11 cellular contexts compared by ENCODE assay signal in genomic region chr19:35719402-35720162, GRCh38. TPM values are rescaled to one million over a fixed set of nuclear protein-coding genes. Genes with fewer than 3 reads are reported as not detected.
A peak's percentile ranks its signal among the peaks of the same experiment; 100 is the strongest.
DNase-seq lines count a peak whose midpoint lies in the region; ATAC-seq, FAIRE-seq and TF ChIP-seq lines count a peak whose summit lies in the region.
"Had no signal": no experiment of that assay in that cellular context is flagged by ENCODE, and none has a peak within 500 bp of the region (broad histone marks: within the 10 kb centered on the region; RNA-seq: fewer than 3 reads in every experiment).

No MANE protein-coding gene starts in this region.

- peak; percentile 27 for TF ChIP-seq POLR2A in right lobe of liver (IDR thresholded peaks at IDR 0.05)

- H3K27ac ChIP-seq in astrocyte (ENCODE audit: low read depth, low read length): no peak overlapping the region
- peak overlapping the region in 1 of 3 donors; percentile 91 for H3K27ac ChIP-seq in right lobe of liver

- H3K36me3 ChIP-seq in astrocyte (ENCODE audit: insufficient read depth, low read length) (peaks cover 4% of the 10 kb centered on the region), right lobe of liver (peaks cover 0 to 33% (median 18%) of the 10 kb centered on the region in 4 donors)

- intact Hi-C loops in right lobe of liver (cut with DNase I): no loop called here

- H2AFZ ChIP-seq in astrocyte (ENCODE audit: low read depth, low read length): no peak overlapping the region

- H3K4me1 Mint-ChIP-seq in stimulated activated naive CD8-positive, alpha-beta T cell treated with anti-CD3 and anti-CD28 coated beads, Interleukin-15, Interleukin-2, amounts not matched to agents 100 ng/mL and 50 ng/mL, for 24 hours (ENCODE audit: low read depth): peaks cover 35% of the 10 kb centered on the region
- H3K4me1 Mint-ChIP-seq in astrocyte (ENCODE audit: low read depth, unreplicated experiment): peaks cover 6% of the 10 kb centered on the region

- H3K4me2 ChIP-seq in astrocyte (ENCODE audit: low read length): peak overlapping the region; percentile 97

- peaks cover 41% of the 10 kb centered on the region for H3K79me2 ChIP-seq in astrocyte (ENCODE audit: insufficient read depth, low read length)

- FAIRE-seq in astrocyte (lab: Jason Lieb, UNC): no peak

- no peaks in the 10 kb centered on the region for H3K9me3 Mint-ChIP-seq in stimulated activated naive CD8-positive, alpha-beta T cell treated with anti-CD3 and anti-CD28 coated beads, Interleukin-15, Interleukin-2, amounts not matched to agents 100 ng/mL and 50 ng/mL, for 24 hours
- H3K9me3 Mint-ChIP-seq in astrocyte (ENCODE audit: unreplicated experiment): no peaks in the 10 kb centered on the region

- H3K27me3 ChIP-seq in astrocyte (ENCODE audit: insufficient read depth, low read length) (no peaks in the 10 kb centered on the region), right lobe of liver (no peaks in the 10 kb centered on the region)
- H3K27me3 ChIP-seq: tibial nerve had no signal

- H3K9me3 ChIP-seq in astrocyte (ENCODE audit: insufficient read depth, low read depth, low read length) (no peaks in the 10 kb centered on the region), right lobe of liver (no peaks in the 10 kb centered on the region)
- H3K9me3 ChIP-seq: tibial nerve had no signal

- H3K27me3 Mint-ChIP-seq in stimulated activated naive CD8-positive, alpha-beta T cell treated with anti-CD3 and anti-CD28 coated beads, Interleukin-15, Interleukin-2, amounts not matched to agents 100 ng/mL and 50 ng/mL, for 24 hours: no peaks in the 10 kb centered on the region
- no peaks in the 10 kb centered on the region for H3K27me3 Mint-ChIP-seq in astrocyte (ENCODE audit: low read depth, unreplicated experiment)

- H3K4me1 ChIP-seq in astrocyte (ENCODE audit: insufficient read depth, low read length) (peaks cover 18% of the 10 kb centered on the region), right lobe of liver (peaks cover 0 to 21% (median 6%) of the 10 kb centered on the region in 4 donors)

- DNase-seq in stimulated activated naive CD8-positive, alpha-beta T cell treated with anti-CD3 and anti-CD28 coated beads, Interleukin-15, Interleukin-2, amounts not matched to agents 100 U/mL and 50 U/mL, for 24 hours: no peak
- DNase-seq in astrocyte (ENCODE audit: low read depth) (no peak), right lobe of liver (peak; percentile 24 to 61 (median 56)), NCI-H1048 (lab: John Stamatoyannopoulos, UW) (no peak)
- no peak for DNase-seq in activated CD4-positive, alpha-beta T cell treated with anti-CD3 and anti-CD28 coated beads, Interleukin-2, amount 50 U/mL, for 48 hours
- DNase-seq: activated effector memory CD4-positive, alpha-beta T cell treated with Interleukin-2 at 50 U/mL for 16 hours; NCI-H524 had no signal

- peak overlapping the region; percentile 89 for H3K4me3 Mint-ChIP-seq in stimulated activated naive CD8-positive, alpha-beta T cell treated with anti-CD3 and anti-CD28 coated beads, Interleukin-15, Interleukin-2, amounts not matched to agents 100 ng/mL and 50 ng/mL, for 24 hours
- peak overlapping the region; percentile 93 for H3K4me3 Mint-ChIP-seq in astrocyte (ENCODE audit: unreplicated experiment)

- H3K4me3 ChIP-seq in astrocyte (ENCODE audit: insufficient read depth, low read depth, low read length): peak overlapping the region; percentile 69
- peak overlapping the region in 2 of 3 donors; percentile 79 to 92 for H3K4me3 ChIP-seq in right lobe of liver

- ATAC-seq in stimulated activated naive CD8-positive, alpha-beta T cell treated with anti-CD3 and anti-CD28 coated beads, Interleukin-15, Interleukin-2, amounts not matched to agents 100 U/mL and 50 U/mL, for 24 hours: no peak
- no peak for ATAC-seq in right lobe of liver
- no peak for ATAC-seq in HG02852 (IDR thresholded peaks at IDR 0.05; ENCODE audit: unreplicated experiment)
- ATAC-seq in GM21723 (IDR thresholded peaks at IDR 0.05; ENCODE audit: unreplicated experiment): no peak

- H3K27ac Mint-ChIP-seq in stimulated activated naive CD8-positive, alpha-beta T cell treated with anti-CD3 and anti-CD28 coated beads, Interleukin-15, Interleukin-2, amounts not matched to agents 100 ng/mL and 50 ng/mL, for 24 hours: peak overlapping the region; percentile 89
- peak overlapping the region; percentile 87 for H3K27ac Mint-ChIP-seq in astrocyte (ENCODE audit: unreplicated experiment)

- H3K36me3 Mint-ChIP-seq in stimulated activated naive CD8-positive, alpha-beta T cell treated with anti-CD3 and anti-CD28 coated beads, Interleukin-15, Interleukin-2, amounts not matched to agents 100 ng/mL and 50 ng/mL, for 24 hours (ENCODE audit: low read depth): peaks cover 72% of the 10 kb centered on the region
- peaks cover 6% of the 10 kb centered on the region for H3K36me3 Mint-ChIP-seq in astrocyte (ENCODE audit: low read depth, unreplicated experiment)

- H3K9ac ChIP-seq in astrocyte (ENCODE audit: low read length): peak overlapping the region; percentile 87

- H4K20me1 ChIP-seq in astrocyte (ENCODE audit: insufficient read depth, low read length): peaks cover 56% of the 10 kb centered on the region

- 58% methylated on average over 13 of the region's 32 CpGs for WGBS in right lobe of liver (ENCODE audit: insufficient coverage, low coverage, low lambda C conversion rate, missing lambda C conversion rate)

- TF ChIP-seq CTCF in astrocyte (IDR thresholded peaks at IDR 0.05; ENCODE audit: insufficient read depth, low read depth, low read length): no peak
- TF ChIP-seq CTCF in right lobe of liver (IDR thresholded peaks at IDR 0.05): no peak

RNA-seq across cellular contexts. Expression of gene KMT2B, which starts 1.8 kb away (rescaled TPM):
- total RNA-seq in astrocyte (28.7 and 29.0 TPM in 2 replicates), right lobe of liver (10 to 100 TPM; 10.5 to 23.1 (median 15.0) TPM)

RNA-seq across cellular contexts. Expression of gene ZBTB32, which starts 15.2 kb away (rescaled TPM):
- not detected in 2 replicates for total RNA-seq in astrocyte
- total RNA-seq in right lobe of liver: under 1 TPM in 1 of 6 experiments, not detected in 5; 0.15 TPM
- total RNA-seq: tibial nerve had no signal

RNA-seq across cellular contexts. Expression of gene IGFLR1, which starts 22.7 kb away (rescaled TPM):
- total RNA-seq in astrocyte: 2.0 and 2.4 TPM in 2 replicates
- total RNA-seq in right lobe of liver: 10 to 100 TPM; 16.3 to 58.9 (median 29.3) TPM

RNA-seq across cellular contexts. Expression of gene U2AF1L4, which starts 25.6 kb away (rescaled TPM):
- total RNA-seq in astrocyte (15.7 and 16.6 TPM in 2 replicates), right lobe of liver (10 to 100 TPM; 11.3 to 19.9 (median 17.5) TPM)

RNA-seq across cellular contexts. Expression of gene PSENEN, which starts 25.9 kb away (rescaled TPM):
- 97.5 and 100 TPM in 2 replicates for total RNA-seq in astrocyte
- 10 to 100 TPM; 24.2 to 42.9 (median 35.8) TPM for total RNA-seq in right lobe of liver

Comparison
In these comparisons a context has a peak if more than half of its experiments do, and no peak if none do; other contexts are left out.
1. DNase-seq: peak in right lobe of liver (3 of 3); none in stimulated activated naive CD8-positive, alpha-beta T cell treated with anti-CD3 and anti-CD28 coated beads, Interleukin-15, Interleukin-2, amounts not matched to agents 100 U/mL and 50 U/mL, for 24 hours (single experiment), astrocyte (single experiment), NCI-H1048 (single experiment) and activated CD4-positive, alpha-beta T cell treated with anti-CD3 and anti-CD28 coated beads, Interleukin-2, amount 50 U/mL, for 48 hours (0 of 2).